Comparison of ENCODE assay signal across 7 cellular contexts in the genomic region with DNA sequence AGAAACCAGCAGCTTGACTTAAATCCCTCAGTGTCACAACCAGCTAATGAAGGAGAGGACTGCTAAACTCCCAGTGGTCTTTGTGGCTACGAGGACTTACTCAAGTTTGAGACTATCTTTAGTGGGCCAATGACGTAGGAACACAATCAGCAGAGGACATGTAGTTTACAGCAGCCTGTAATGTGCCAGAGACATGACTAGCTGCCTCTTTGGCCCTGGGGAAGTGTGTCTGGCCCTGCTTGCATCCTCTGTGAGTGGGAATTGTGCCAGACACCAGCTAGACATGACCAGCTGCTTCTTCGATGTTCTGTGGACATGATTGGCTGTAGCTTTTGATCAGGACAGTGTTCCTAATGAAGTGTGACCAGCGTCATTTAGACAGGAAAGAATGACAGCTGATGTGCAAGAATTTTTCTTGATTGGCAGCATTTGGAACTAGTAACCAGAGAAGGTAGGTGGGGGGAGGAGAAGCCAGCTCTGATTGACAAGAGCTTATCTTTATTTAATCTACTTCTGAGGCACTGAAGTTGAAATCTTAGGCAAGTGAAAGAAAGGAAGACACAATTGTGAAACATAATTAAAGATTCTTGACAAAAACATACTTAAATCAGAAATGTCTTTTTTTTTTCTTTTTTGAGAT.
A peak's percentile ranks its signal among the peaks of the same experiment; 100 is the strongest.
DNase-seq lines count a peak whose midpoint lies in the region; ATAC-seq and TF ChIP-seq lines count a peak whose summit lies in the region.

No MANE protein-coding gene starts in this region.

- H3K9me2 ChIP-seq in OCI-LY7 (ENCODE audit: insufficient read depth, low read length) = no peaks in the 10 kb centered on the region

- H3K4me3 ChIP-seq in OCI-LY7 (ENCODE audit: low read depth, low read length, poor library complexity, severe bottlenecking) (no peak overlapping the region), left lung (no peak overlapping the region)

- POLR2A ChIA-PET in OCI-LY7 (lab: Charles Lee) = interaction anchor here (0.6 to 5.8 kb wide), 19 partner anchors 8 to 277 kb away, joined by 3 to 32 read pairs (median 5); no protein-coding TSS in a partner anchor
- POLR2A ChIA-PET in activated CD8-positive, alpha-beta T cell treated with anti-CD3 and anti-CD28 coated beads for 36 hours (lab: Charles Lee) = interaction anchor here (0.7 kb wide), 1 partner anchor 415 kb away, joined by 3 read pairs; no protein-coding TSS in a partner anchor

- peak; percentile 35 for DNase-seq in OCI-LY7 (ENCODE audit: low spot score)
- no peak for DNase-seq in left lung
- no peak for DNase-seq in activated CD8-positive, alpha-beta T cell treated with anti-CD3 and anti-CD28 coated beads for 36 hours
- DNase-seq in stimulated activated CD4-positive, alpha-beta T cell treated with anti-CD3 and anti-CD28 coated beads, Interleukin-1b, Interleukin-23, amount 100 ng/mL, for 48 hours = no peak
- DNase-seq in activated T-cell treated with anti-CD3 and anti-CD28 coated beads, Interleukin-2, amount 50 U/mL, for 4 hours = no peak

- peaks cover 38% of the 10 kb centered on the region for H4K20me1 ChIP-seq in OCI-LY7 (ENCODE audit: insufficient read depth, low read length)

- ATAC-seq in GM18868 (IDR thresholded peaks at IDR 0.05; ENCODE audit: unreplicated experiment) = peak; percentile 57
- ATAC-seq in HG02852 (IDR thresholded peaks at IDR 0.05; ENCODE audit: unreplicated experiment) = peak; percentile 47
- ATAC-seq in left lung = peak; percentile 19
- ATAC-seq in activated CD8-positive, alpha-beta T cell treated with anti-CD3 and anti-CD28 coated beads for 36 hours = no peak
- ATAC-seq in activated T-cell treated with anti-CD3 and anti-CD28 coated beads, Interleukin-2, amount 50 U/mL, for 4 hours = no peak

- BruUV-seq in OCI-LY7 (replicated peaks; lab: Mats Ljungman, UMichigan) = no TSS peak

- intact Hi-C loops in OCI-LY7 (cut with micrococcal nuclease; ENCODE audit: unreplicated experiment) (loop anchor here (2.0 kb wide), 1 partner anchor 43 kb away; no protein-coding TSS in a partner anchor), left lung (cut with DNase I) (no loop called here)
- intact Hi-C loops in activated CD8-positive, alpha-beta T cell treated with anti-CD3 and anti-CD28 coated beads for 36 hours (cut with micrococcal nuclease) = no loop called here

- H3K4me3 Mint-ChIP-seq in activated CD8-positive, alpha-beta T cell treated with anti-CD3 and anti-CD28 coated beads for 36 hours = no peak overlapping the region
- no peak overlapping the region for H3K4me3 Mint-ChIP-seq in activated T-cell treated with anti-CD3 and anti-CD28 coated beads, Interleukin-2, amount 50 U/mL, for 4 hours

- H3K4me1 ChIP-seq in OCI-LY7 (ENCODE audit: insufficient read depth, low read length, poor library complexity, severe bottlenecking) = peaks cover 48% of the 10 kb centered on the region
- peaks cover 0 to 4% of the 10 kb centered on the region in 2 donors for H3K4me1 ChIP-seq in left lung

- CTCF ChIA-PET in OCI-LY7 (lab: Charles Lee; ENCODE audit: unreplicated experiment) = interaction anchor here (1.1 kb wide), 3 partner anchors 8 to 59 kb away, joined by 3 to 4 read pairs (median 3); no protein-coding TSS in a partner anchor
- CTCF ChIA-PET in activated CD8-positive, alpha-beta T cell treated with anti-CD3 and anti-CD28 coated beads for 36 hours (lab: Charles Lee) = no interaction called here

- no peaks in the 10 kb centered on the region for H3K9me3 Mint-ChIP-seq in activated CD8-positive, alpha-beta T cell treated with anti-CD3 and anti-CD28 coated beads for 36 hours
- no peaks in the 10 kb centered on the region for H3K9me3 Mint-ChIP-seq in activated T-cell treated with anti-CD3 and anti-CD28 coated beads, Interleukin-2, amount 50 U/mL, for 4 hours

- H2AFZ ChIP-seq in OCI-LY7 (ENCODE audit: low read length) = no peak overlapping the region

- no peaks in the 10 kb centered on the region for H3K36me3 ChIP-seq in OCI-LY7 (ENCODE audit: insufficient read depth, low read length)
- no peaks in the 10 kb centered on the region for H3K36me3 ChIP-seq in left lung

- H3K27ac ChIP-seq in OCI-LY7 (ENCODE audit: low read depth, low read length, poor library complexity, severe bottlenecking) (peak overlapping the region; percentile 20), left lung (no peak overlapping the region)

- peak overlapping the region; percentile 72 for H3K4me2 ChIP-seq in OCI-LY7 (ENCODE audit: low read length)

- peaks cover 66% of the 10 kb centered on the region; the same call in 1 of the 2 replicates for H3K79me2 ChIP-seq in OCI-LY7 (ENCODE audit: insufficient read depth, low read depth, low read length)

- H3K9me3 ChIP-seq in OCI-LY7 (ENCODE audit: low read length) (no peaks in the 10 kb centered on the region), left lung (no peaks in the 10 kb centered on the region)

- no peaks in the 10 kb centered on the region for H3K36me3 Mint-ChIP-seq in activated CD8-positive, alpha-beta T cell treated with anti-CD3 and anti-CD28 coated beads for 36 hours (ENCODE audit: low read depth)
- H3K36me3 Mint-ChIP-seq in activated T-cell treated with anti-CD3 and anti-CD28 coated beads, Interleukin-2, amount 50 U/mL, for 4 hours (ENCODE audit: insufficient read depth) = no peaks in the 10 kb centered on the region

- H3K27ac Mint-ChIP-seq in activated CD8-positive, alpha-beta T cell treated with anti-CD3 and anti-CD28 coated beads for 36 hours = no peak overlapping the region

- H3K27me3 ChIP-seq in left lung = no peaks in the 10 kb centered on the region

- TF ChIP-seq CTCF in OCI-LY7 (conservative IDR thresholded peaks at IDR 0.05; ENCODE audit: low read length) (no peak), left lung (IDR thresholded peaks at IDR 0.05) (no peak)
- TF ChIP-seq CTCF in activated CD8-positive, alpha-beta T cell treated with anti-CD3 and anti-CD28 coated beads for 36 hours (IDR thresholded peaks at IDR 0.05) = no peak

- peaks cover 19% of the 10 kb centered on the region for H3K4me1 Mint-ChIP-seq in activated CD8-positive, alpha-beta T cell treated with anti-CD3 and anti-CD28 coated beads for 36 hours (ENCODE audit: low read depth)
- H3K4me1 Mint-ChIP-seq in activated T-cell treated with anti-CD3 and anti-CD28 coated beads, Interleukin-2, amount 50 U/mL, for 4 hours (ENCODE audit: low read depth) = peaks cover 4% of the 10 kb centered on the region

- peaks cover 7% of the 10 kb centered on the region for H3K27me3 Mint-ChIP-seq in activated CD8-positive, alpha-beta T cell treated with anti-CD3 and anti-CD28 coated beads for 36 hours
- peaks cover 1% of the 10 kb centered on the region for H3K27me3 Mint-ChIP-seq in activated T-cell treated with anti-CD3 and anti-CD28 coated beads, Interleukin-2, amount 50 U/mL, for 4 hours (ENCODE audit: low read depth)

Comparison
In these comparisons a context has a peak if more than half of its experiments do, and no peak if none do; other contexts are left out.
1. ATAC-seq: peak in GM18868 (single experiment), HG02852 (single experiment) and left lung (single experiment); none in activated CD8-positive, alpha-beta T cell treated with anti-CD3 and anti-CD28 coated beads for 36 hours (single experiment) and activated T-cell treated with anti-CD3 and anti-CD28 coated beads, Interleukin-2, amount 50 U/mL, for 4 hours (0 of 2).